Comparison of ENCODE assay signal across 15 cellular contexts in the genomic region with DNA sequence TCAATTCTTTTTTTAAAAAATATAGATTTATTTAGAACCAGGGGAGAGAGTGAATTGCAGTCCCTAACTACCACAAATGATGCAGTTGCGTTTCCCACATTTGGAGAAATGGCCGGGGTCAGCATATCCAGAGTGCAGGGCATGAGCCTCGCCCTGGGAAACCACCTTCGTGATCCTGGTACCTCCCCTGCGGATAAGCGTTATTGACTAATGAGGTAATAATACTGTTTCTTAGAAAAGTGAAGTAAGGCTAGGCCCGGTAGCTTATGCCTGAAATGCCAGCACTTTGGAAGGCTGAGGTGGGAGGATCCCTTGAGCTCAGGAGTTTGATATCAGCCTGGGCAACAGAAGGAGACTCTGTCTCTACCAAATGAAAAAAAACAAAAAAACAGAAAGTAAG.
"Had no signal": no experiment of that assay in that cellular context is flagged by ENCODE, and none has a peak within 500 bp of the region (broad histone marks: within the 10 kb centered on the region; RNA-seq: fewer than 3 reads in every experiment).

No MANE protein-coding gene starts in this region.

- DNase-seq: activated CD4-positive, alpha-beta T cell treated with anti-CD3 and anti-CD28 coated beads, Interleukin-2, amount 50 U/mL, for 48 hours; activated CD4-positive, CD25-positive, alpha-beta regulatory T cell treated with anti-CD3 and anti-CD28 coated beads, Interleukin-2, amount 50 U/mL, for 72 hours; activated naive CD4-positive, alpha-beta T cell treated with anti-CD3 and anti-CD28 coated beads, Interleukin-2, amount 50 U/mL, for 16 hours; adrenal gland; caudate nucleus; cortex of kidney; effector CD8-positive, alpha-beta T cell; foreskin keratinocyte; left ventricle myocardium inferior; pancreas; stimulated activated CD4-positive, alpha-beta T cell treated with anti-CD3 and anti-CD28 coated beads, Interleukin-2, amount 100 ng/mL, for 24 hours; T-helper 1 cell had no signal

- ATAC-seq: foreskin keratinocyte, pancreas had no signal

- H3K9me3 ChIP-seq: adrenal gland, left ventricle myocardium inferior, pancreas, thoracic aorta had no signal

- H3K27ac ChIP-seq: adrenal gland, foreskin keratinocyte, left ventricle myocardium inferior, pancreas, thoracic aorta had no signal

- H3K27me3 ChIP-seq: adrenal gland, foreskin keratinocyte, pancreas had no signal

- H3K4me3 ChIP-seq: adrenal gland, left ventricle myocardium inferior, pancreas, thoracic aorta had no signal

- FAIRE-seq: endothelial cell of umbilical vein, pancreas, urothelium cell line had no signal

- H3K36me3 ChIP-seq: adrenal gland, left ventricle myocardium inferior, pancreas, thoracic aorta had no signal
